Comparison of ENCODE assay signal across 8 cellular contexts in genomic region chr1:93878501-93878888, GRCh38. TPM values are rescaled to one million over a fixed set of nuclear protein-coding genes. Genes with fewer than 3 reads are reported as not detected.
DNase-seq lines count a peak whose midpoint lies in the region; ATAC-seq and TF ChIP-seq lines count a peak whose summit lies in the region.

No MANE protein-coding gene starts in this region.

- TF ChIP-seq CTCF in cardiac muscle cell (IDR thresholded peaks at IDR 0.05; ENCODE audit: low read depth, low read length) (no peak), prostate gland (IDR thresholded peaks at IDR 0.05) (no peak), uterus (IDR thresholded peaks at IDR 0.05) (no peak)

- no peaks in the 10 kb centered on the region for H3K9me3 ChIP-seq in cardiac muscle cell (ENCODE audit: low read depth)
- no peaks in the 10 kb centered on the region for H3K9me3 ChIP-seq in prostate gland
- H3K9me3 ChIP-seq in uterus, result no peaks in the 10 kb centered on the region

- intact Hi-C loops in prostate gland (cut with DNase I) (loop anchor here (2.0 kb wide), 1 partner anchor 30 kb away; the partner anchor contains the start of gene GCLM), uterus (cut with DNase I; ENCODE audit: low total_unique reads) (no loop called here)

- peak; percentile 49 for ATAC-seq in HG03025 (IDR thresholded peaks at IDR 0.05; ENCODE audit: low FRiP score, unreplicated experiment)

- no peak for TF ChIP-seq POLR2A in prostate gland (IDR thresholded peaks at IDR 0.05)
- TF ChIP-seq POLR2A in uterus (IDR thresholded peaks at IDR 0.05), result no peak

- under 1% methylated on average over 20 of the region's 20 CpGs for WGBS in prostate gland

- no peaks in the 10 kb centered on the region for H3K27me3 ChIP-seq in cardiac muscle cell
- no peaks in the 10 kb centered on the region for H3K27me3 ChIP-seq in prostate gland (replicated peaks; ENCODE audit: insufficient read depth)
- H3K27me3 ChIP-seq in uterus, result no peaks in the 10 kb centered on the region

- peak overlapping the region; percentile 98 for H3K27ac ChIP-seq in cardiac muscle cell
- H3K27ac ChIP-seq in prostate gland, result peak overlapping the region; percentile 86 to 90
- peak overlapping the region; percentile 94 to 96 for H3K27ac ChIP-seq in uterus

- DNase-seq in NCI-H748 (lab: John Stamatoyannopoulos, UW; ENCODE audit: unreplicated experiment) (peak; percentile 1), NCI-H748 treated with DMSO at 0.1 percent for 48 hours (lab: John Stamatoyannopoulos, UW) (no peak), RPMI8226 (peak; percentile 48), cardiac muscle cell (ENCODE audit: low read depth in 1 of 2, low spot score in 1 of 2) (peak; percentile 18 to 25), prostate gland (ENCODE audit: low spot score) (peak; percentile 12), uterus (peak in 1 of 2 donors; percentile 24)
- peak in 3 of 4 experiments; percentile 7 to 29 (median 24) for DNase-seq in activated naive CD4-positive, alpha-beta T cell (lab: John Stamatoyannopoulos, UW)

- H3K4me1 ChIP-seq in cardiac muscle cell (ENCODE audit: low read depth), result peaks cover 4% of the 10 kb centered on the region
- H3K4me1 ChIP-seq in prostate gland (replicated peaks), result peaks cover 6% of the 10 kb centered on the region
- peaks cover 12 to 13% of the 10 kb centered on the region in 2 donors for H3K4me1 ChIP-seq in uterus

- H3K4me3 ChIP-seq in cardiac muscle cell (peak overlapping the region; percentile 94), prostate gland (peak overlapping the region; percentile 60 to 79), uterus (peak overlapping the region; percentile 88 to 95)

- H3K36me3 ChIP-seq in cardiac muscle cell, result peaks cover 32% of the 10 kb centered on the region
- no peaks in the 10 kb centered on the region for H3K36me3 ChIP-seq in prostate gland
- H3K36me3 ChIP-seq in uterus, result no peaks in the 10 kb centered on the region

RNA-seq across cellular contexts. Expression of gene DNTTIP2, which starts 0.5 kb away (rescaled TPM):
- total RNA-seq in cardiac muscle cell (10.4 and 13.9 TPM in 2 replicates), prostate gland (10 to 100 TPM; 15.9 to 26.1 TPM), uterus (10 to 100 TPM; 13.8 to 63.4 (median 32.5) TPM)
- polyA plus RNA-seq in cardiac muscle cell, result 38.5 and 64.0 TPM in 2 replicates

RNA-seq across cellular contexts. Expression of gene GCLM, which starts 30.7 kb away (rescaled TPM):
- total RNA-seq in cardiac muscle cell (1.0 and 1.5 TPM in 2 replicates), prostate gland (10 to 100 TPM in 1 of 2 donors, 1 to 10 TPM in 1; 6.5 to 14.1 TPM), uterus (10 to 100 TPM in 1 of 4 donors, 1 to 10 TPM in 2, under 1 TPM in 1; 0.26 to 13.1 (median 9.2) TPM)
- 5.5 and 11.1 TPM in 2 replicates for polyA plus RNA-seq in cardiac muscle cell
